Comparison of ENCODE assay signal across 1 cellular context in genomic region chr17:1574697-1575471, GRCh38.
TF ChIP-seq lines count a peak whose summit lies in the region.

No MANE protein-coding gene starts in this region.

TF ChIP-seq in GM23338, 12 proteins besides CTCF, POLR2A, EP300 and RAD21 (continued from another document):
- no peak for TF ChIP-seq ZNF462 (CRISPR knock-in tag; IDR thresholded peaks at IDR 0.05)
